Comparison of ENCODE assay signal across 15 cellular contexts in genomic region chr1:211924256-211924655, GRCh38.
DNase-seq lines count a peak whose midpoint lies in the region; ATAC-seq, FAIRE-seq and TF ChIP-seq lines count a peak whose summit lies in the region.
"Had no signal": no experiment of that assay in that cellular context is flagged by ENCODE, and none has a peak within 500 bp of the region (broad histone marks: within the 10 kb centered on the region; RNA-seq: fewer than 3 reads in every experiment).

No MANE protein-coding gene starts in this region.

- H3K9me1 ChIP-seq in K562 (ENCODE audit: control insufficient read depth, insufficient read depth, low read length) = no peaks in the 10 kb centered on the region

- 49% methylated on average over 10 of the region's 10 CpGs for WGBS in K562 (ENCODE audit: insufficient coverage, low coverage, missing lambda C conversion rate)

- no peak overlapping the region for H3K4me3 ChIP-seq in K562
- H3K4me3 ChIP-seq: BLaER1, GM23338 had no signal

- peaks cover 4 to 26% of the 10 kb centered on the region in 2 experiments; a peak in 4 of 5 replicates for H3K4me1 ChIP-seq in K562 (replicated peaks in 1 of 2; ENCODE audit: control insufficient read depth in 2 of 2, insufficient read depth in 2 of 2, low read length in 2 of 2)
- peaks cover 21% of the 10 kb centered on the region for H3K4me1 ChIP-seq in foreskin keratinocyte
- H3K4me1 ChIP-seq: BLaER1 had no signal

- intact Hi-C loops in K562 (cut with micrococcal nuclease) = no loop called here

- CTCF ChIA-PET in K562 (lab: Yijun Ruan, JAX; ENCODE audit: low intra/inter-chr PET ratio) = no interaction called here

- TF ChIP-seq POLR2A in K562 (conservative IDR thresholded peaks at IDR 0.05) = no peak

- H3K27ac ChIP-seq in K562 (ENCODE audit: extremely low read depth, low read depth, low read length) (no peak overlapping the region), foreskin keratinocyte (peak overlapping the region; percentile 80)
- H3K27ac ChIP-seq: BLaER1 had no signal

- FAIRE-seq in K562 (lab: Jason Lieb, UNC) = no peak
- FAIRE-seq: GM12891, GM18507 had no signal

- H3K9ac ChIP-seq in K562 (ENCODE audit: insufficient read depth in 1 of 2, low read depth in 2 of 2, low read length in 2 of 2) = no peak overlapping the region
- H3K9ac ChIP-seq: BLaER1 had no signal

- H3K4me2 ChIP-seq in K562 (ENCODE audit: insufficient read depth, low read length) = no peak overlapping the region
- H3K4me2 ChIP-seq: BLaER1, GM23338 had no signal

- ATAC-seq in K562 (no peak), foreskin keratinocyte (no peak)

- no peaks in the 10 kb centered on the region for H3K79me2 ChIP-seq in K562 (ENCODE audit: control insufficient read depth, insufficient read depth, low read length)

- no peak for TF ChIP-seq EP300 in K562 (IDR thresholded peaks at IDR 0.05; ENCODE audit: low read length)

- H4K20me1 ChIP-seq in K562 (replicated peaks; ENCODE audit: control insufficient read depth, insufficient read depth, low read length) = no peaks in the 10 kb centered on the region
- H4K20me1 ChIP-seq: BLaER1 had no signal

- POLR2A ChIA-PET in K562 (lab: Yijun Ruan, JAX) = interaction anchor here (0.8 to 1.4 kb wide), 3 partner anchors 10 to 249 kb away, joined by 3 to 4 read pairs (median 3); partner anchors contain the start of gene NEK2

- no peaks in the 10 kb centered on the region for H3K9me3 ChIP-seq in K562 (replicated peaks; ENCODE audit: control insufficient read depth, insufficient read depth, low read depth, low read length)
- H3K9me3 ChIP-seq: BLaER1 had no signal

- H3K36me3 ChIP-seq in K562 (ENCODE audit: control insufficient read depth, insufficient read depth, low read length) = no peaks in the 10 kb centered on the region
- H3K36me3 ChIP-seq: BLaER1 had no signal

- TF ChIP-seq RAD21 in K562 (CRISPR knock-in tag; conservative IDR thresholded peaks at IDR 0.05 in 1 of 2, IDR thresholded peaks at IDR 0.05 in 1 of 2) = no peak

- H3K27me3 ChIP-seq in K562 (ENCODE audit: control insufficient read depth in 2 of 2, insufficient read depth in 2 of 2, low read length in 2 of 2) (no peaks in the 10 kb centered on the region; a peak in 1 of 5 replicates), foreskin keratinocyte (no peaks in the 10 kb centered on the region)
- H3K27me3 ChIP-seq: BLaER1 had no signal

- BruUV-seq in K562 (replicated peaks; lab: Mats Ljungman, UMichigan) = no TSS peak

- DNase-seq in RPMI8226 (peak; percentile 26), K562 (ENCODE audit: extremely low read depth in 1 of 4, low spot score in 3 of 4) (no peak), foreskin keratinocyte (no peak), foreskin melanocyte (no peak), C1 segment of cervical spinal cord (lab: John Stamatoyannopoulos, UW) (no peak), activated T-cell treated with anti-CD3 and anti-CD28 coated beads for 4 hours (no peak)
- DNase-seq: CD4-positive, alpha-beta T cell; CD8-positive, alpha-beta memory T cell; DMS53; GF-D8; H9 had no signal

- TF ChIP-seq CTCF in K562 (IDR thresholded peaks at IDR 0.05 in 2 of 3, conservative IDR thresholded peaks at IDR 0.05 in 1 of 3; ENCODE audit: insufficient read depth in 2 of 3, low read depth in 1 of 3, low read length in 3 of 3) (no peak), foreskin keratinocyte (conservative IDR thresholded peaks at IDR 0.05) (no peak)

- in situ Hi-C loops in K562 (cut with MboI) = no loop called here

- H2AFZ ChIP-seq in K562 (ENCODE audit: low read depth, low read length) = peak overlapping the region; percentile 28; the same call in 1 of the 2 replicates

TF ChIP-seq in K562, 482 proteins besides CTCF, POLR2A, EP300 and RAD21:
- TF ChIP-seq NCOA2 (IDR thresholded peaks at IDR 0.05; ENCODE audit: partially characterized antibody in 2 of 2) (no peak), ELK3 (CRISPR knock-in tag; IDR thresholded peaks at IDR 0.05) (no peak), HDAC2 (IDR thresholded peaks at IDR 0.05) (no peak), CEBPZ (IDR thresholded peaks at IDR 0.05; ENCODE audit: borderline replicate concordance, low read depth, low read length) (no peak), CBX8 (IDR thresholded peaks at IDR 0.05; ENCODE audit: borderline replicate concordance, extremely low read depth, low read depth, low read length, poor library complexity, severe bottlenecking) (no peak), HNRNPK (IDR thresholded peaks at IDR 0.05; ENCODE audit: low read depth, low read length, poor library complexity, severe bottlenecking) (no peak), ZNF785 (CRISPR knock-in tag; IDR thresholded peaks at IDR 0.05) (no peak), CBFA2T2 (conservative IDR thresholded peaks at IDR 0.05) (no peak), ZNF512 (tag; IDR thresholded peaks at IDR 0.05) (no peak), NUFIP1 (IDR thresholded peaks at IDR 0.05; ENCODE audit: partially characterized antibody) (no peak), DMBX1 (CRISPR knock-in tag; IDR thresholded peaks at IDR 0.05; ENCODE audit: borderline replicate concordance) (no peak), DPF2 (IDR thresholded peaks at IDR 0.05) (no peak), PREB (CRISPR knock-in tag; IDR thresholded peaks at IDR 0.05) (no peak), ZNF146 (CRISPR knock-in tag; IDR thresholded peaks at IDR 0.05; ENCODE audit: unreplicated experiment) (no peak)
